Comparison of ENCODE assay signal across 8 cellular contexts in genomic region chr10:50260791-50261281, GRCh38. TPM values are rescaled to one million over a fixed set of nuclear protein-coding genes. Genes with fewer than 3 reads are reported as not detected.
DNase-seq lines count a peak whose midpoint lies in the region; ATAC-seq and TF ChIP-seq lines count a peak whose summit lies in the region.

No MANE protein-coding gene starts in this region.

- ATAC-seq in GM18858 (IDR thresholded peaks at IDR 0.05; ENCODE audit: unreplicated experiment) (peak; percentile 100), GM21619 (IDR thresholded peaks at IDR 0.05; ENCODE audit: unreplicated experiment) (peak; percentile 99), foreskin keratinocyte (no peak)

- H3K36me3 ChIP-seq in WERI-Rb-1: no peaks in the 10 kb centered on the region

- H3K27ac ChIP-seq in foreskin keratinocyte (no peak overlapping the region), WERI-Rb-1 (no peak overlapping the region)

- intact Hi-C loops in head of caudate nucleus (cut with DNase I): no loop called here

- peaks cover 27 to 28% (median 28%) of the 10 kb centered on the region in 3 donors for H3K4me1 Mint-ChIP-seq in IgD-negative memory B cell
- no peaks in the 10 kb centered on the region for H3K4me1 Mint-ChIP-seq in endothelial cell (ENCODE audit: unreplicated experiment)

- H3K9me3 Mint-ChIP-seq in IgD-negative memory B cell: peaks cover 0 to 3% (median 3%) of the 10 kb centered on the region in 3 donors
- peaks cover 7% of the 10 kb centered on the region for H3K9me3 Mint-ChIP-seq in endothelial cell (ENCODE audit: unreplicated experiment)

- H3K9me3 ChIP-seq in WERI-Rb-1 (ENCODE audit: severe bottlenecking): no peaks in the 10 kb centered on the region

- H3K27me3 ChIP-seq in foreskin keratinocyte: peaks cover 52% of the 10 kb centered on the region
- H3K27me3 ChIP-seq in WERI-Rb-1 (ENCODE audit: insufficient read depth, low read depth, severe bottlenecking): no peaks in the 10 kb centered on the region

- H3K36me3 Mint-ChIP-seq in IgD-negative memory B cell (peaks cover 6% of the 10 kb centered on the region), endothelial cell (ENCODE audit: low read depth, unreplicated experiment) (peaks cover 6% of the 10 kb centered on the region)

- no peak overlapping the region for H3K4me3 ChIP-seq in WERI-Rb-1 (ENCODE audit: low read depth, low read length)

- H3K27me3 Mint-ChIP-seq in IgD-negative memory B cell (peaks cover 19% of the 10 kb centered on the region), endothelial cell (ENCODE audit: unreplicated experiment) (peaks cover 5% of the 10 kb centered on the region)

- DNase-seq in foreskin keratinocyte (peak; percentile 7 to 10), WERI-Rb-1 (no peak), endothelial cell (ENCODE audit: low spot score) (no peak), SW 1271 (lab: John Stamatoyannopoulos, UW) (no peak), head of caudate nucleus (no peak)

- no peaks in the 10 kb centered on the region for H3K4me1 ChIP-seq in foreskin keratinocyte

- H3K27ac Mint-ChIP-seq in IgD-negative memory B cell (peak overlapping the region; percentile 2 to 58 (median 46)), endothelial cell (ENCODE audit: unreplicated experiment) (no peak overlapping the region)

- H3K4me3 Mint-ChIP-seq in IgD-negative memory B cell (peak overlapping the region; percentile 9 to 93 (median 70)), endothelial cell (ENCODE audit: unreplicated experiment) (no peak overlapping the region)

- TF ChIP-seq CTCF in foreskin keratinocyte (conservative IDR thresholded peaks at IDR 0.05) (no peak), WERI-Rb-1 (IDR thresholded peaks at IDR 0.05; ENCODE audit: low read depth, low read length) (no peak), endothelial cell (IDR thresholded peaks at IDR 0.05; ENCODE audit: unreplicated experiment) (no peak)

RNA-seq across cellular contexts. Expression of gene ASAH2, which starts 9.5 kb away (rescaled TPM):
- polyA plus RNA-seq in IgD-negative memory B cell (1.5 TPM), foreskin keratinocyte (0.32 and 0.36 TPM in 2 replicates)
- total RNA-seq in foreskin keratinocyte (3.5 and 4.0 TPM in 2 replicates), endothelial cell (ENCODE audit: unreplicated experiment) (1.7 TPM)

Comparison
In these comparisons a context has a peak if more than half of its experiments do, and no peak if none do; other contexts are left out.
1. DNase-seq: peak in foreskin keratinocyte (2 of 2); none in WERI-Rb-1 (single experiment), endothelial cell (single experiment), SW 1271 (0 of 2) and head of caudate nucleus (0 of 42).